10 cellular contexts compared by ENCODE assay signal in genomic region chr17:47257651-47258339, GRCh38. TPM values are rescaled to one million over a fixed set of nuclear protein-coding genes. Genes with fewer than 3 reads are reported as not detected.
A peak's percentile ranks its signal among the peaks of the same experiment; 100 is the strongest.
DNase-seq lines count a peak whose midpoint lies in the region; FAIRE-seq and TF ChIP-seq lines count a peak whose summit lies in the region.
"Had no signal": no experiment of that assay in that cellular context is flagged by ENCODE, and none has a peak within 500 bp of the region (broad histone marks: within the 10 kb centered on the region; RNA-seq: fewer than 3 reads in every experiment).

No MANE protein-coding gene starts in this region.

- TF ChIP-seq CTCF in choroid plexus epithelial cell (conservative IDR thresholded peaks at IDR 0.05; ENCODE audit: low read depth, low read length) (no peak), osteoblast (IDR thresholded peaks at IDR 0.05; ENCODE audit: extremely low read depth, low read depth, low read length) (no peak)

- H3K9me3 ChIP-seq in osteoblast (ENCODE audit: low read depth, low read length) = no peaks in the 10 kb centered on the region

- H3K4me3 ChIP-seq in choroid plexus epithelial cell (ENCODE audit: low read depth, low read length) (peak overlapping the region; percentile 14), osteoblast (ENCODE audit: insufficient read depth, low read length) (peak overlapping the region; percentile 43)

- no peaks in the 10 kb centered on the region for H3K27me3 ChIP-seq in osteoblast (ENCODE audit: insufficient read depth, low read length)

- FAIRE-seq in frontal cortex (lab: Jason Lieb, UNC) = no peak

- DNase-seq in Daoy (ENCODE audit: low read depth) = peak; percentile 95
- DNase-seq in NCI-H226 = peak; percentile 95
- DNase-seq in choroid plexus epithelial cell (ENCODE audit: low read depth) = peak; percentile 50
- peak; percentile 95 for DNase-seq in osteoblast (ENCODE audit: insufficient read length, low spot score, missing footprints)
- no peak for DNase-seq in stimulated activated CD4-positive, alpha-beta T cell treated with anti-CD3 and anti-CD28 coated beads, Interleukin-15, amount 100 ng/mL, for 24 hours
- no peak for DNase-seq in SIG-M5 treated with dmso at 0.1 percent for 504 hours (lab: John Stamatoyannopoulos, UW; ENCODE audit: unreplicated experiment)
- no peak for DNase-seq in frontal cortex (ENCODE audit: low spot score in 2 of 2)
- no peak for DNase-seq in NCI-H1092 treated with DMSO at 0.1 percent for 48 hours (lab: John Stamatoyannopoulos, UW)
- DNase-seq: NCI-H1417 treated with DMSO at 0.1 percent for 48 hours had no signal

- peaks cover 52% of the 10 kb centered on the region for H3K79me2 ChIP-seq in osteoblast (ENCODE audit: insufficient read depth, low read length)

- H3K4me2 ChIP-seq in osteoblast (ENCODE audit: insufficient read depth, low read length) = peak overlapping the region; percentile 70

- H4K20me1 ChIP-seq in osteoblast (ENCODE audit: insufficient read depth, low read length) = no peaks in the 10 kb centered on the region

- H3K27ac ChIP-seq in osteoblast (ENCODE audit: low read depth, low read length) = peak overlapping the region; percentile 81

- peak overlapping the region; percentile 71 for H2AFZ ChIP-seq in osteoblast (ENCODE audit: low read length)

- H3K4me1 ChIP-seq in osteoblast (ENCODE audit: insufficient read depth, low read length) = peaks cover 35% of the 10 kb centered on the region

- no peaks in the 10 kb centered on the region for H3K36me3 ChIP-seq in osteoblast (ENCODE audit: insufficient read depth, low read length)

RNA-seq across cellular contexts. Expression of gene ITGB3, which starts 4.2 kb away (rescaled TPM):
- total RNA-seq in Daoy (2014; rRNA removed; shearing (Covaris generic)) = 15.1 and 22.1 TPM in 2 replicates
- total RNA-seq in osteoblast (31.5 and 39.8 TPM in 2 replicates), frontal cortex (1.2 TPM)

RNA-seq across cellular contexts. Expression of gene MYL4, which starts 48.6 kb away (rescaled TPM):
- total RNA-seq in Daoy (2014; rRNA removed; shearing (Covaris generic)) = not detected in 2 replicates
- total RNA-seq in osteoblast (0.72 TPM in 1 of 2 replicates, not detected in the other), frontal cortex (4.1 TPM)
- total RNA-seq: neural crest cell had no signal

Comparison
In these comparisons a context has a peak if more than half of its experiments do, and no peak if none do; other contexts are left out.
1. DNase-seq: peak in Daoy (single experiment), NCI-H226 (single experiment), choroid plexus epithelial cell (single experiment) and osteoblast (single experiment); none in stimulated activated CD4-positive, alpha-beta T cell treated with anti-CD3 and anti-CD28 coated beads, Interleukin-15, amount 100 ng/mL, for 24 hours (single experiment), SIG-M5 treated with dmso at 0.1 percent for 504 hours (single experiment), frontal cortex (0 of 2) and NCI-H1092 treated with DMSO at 0.1 percent for 48 hours (single experiment).